In genomic region chr18:79796531-79797390, GRCh38 we compare ENCODE assay signal across 12 cellular contexts. TPM values are rescaled to one million over a fixed set of nuclear protein-coding genes. Genes with fewer than 3 reads are reported as not detected.
DNase-seq lines count a peak whose midpoint lies in the region; ATAC-seq and TF ChIP-seq lines count a peak whose summit lies in the region.
"Had no signal": no experiment of that assay in that cellular context is flagged by ENCODE, and none has a peak within 500 bp of the region (broad histone marks: within the 10 kb centered on the region; RNA-seq: fewer than 3 reads in every experiment).

No MANE protein-coding gene starts in this region.

- H3K4me1 Mint-ChIP-seq in activated T-cell treated with anti-CD3 and anti-CD28 coated beads, Interleukin-2, amount 50 U/mL, for 72 hours (ENCODE audit: low read depth), result peaks cover 27% of the 10 kb centered on the region

- peaks cover 0 to 65% (median 37%) of the 10 kb centered on the region in 7 donors for H3K27me3 ChIP-seq in spleen (replicated peaks in 1 of 7)
- H3K27me3 ChIP-seq in ascending aorta, result peaks cover 21% of the 10 kb centered on the region

- H3K27ac Mint-ChIP-seq in activated T-cell treated with anti-CD3 and anti-CD28 coated beads, Interleukin-2, amount 50 U/mL, for 72 hours, result no peak overlapping the region

- H3K4me3 Mint-ChIP-seq in activated T-cell treated with anti-CD3 and anti-CD28 coated beads, Interleukin-2, amount 50 U/mL, for 72 hours, result peak overlapping the region; percentile 36 to 73

- intact Hi-C loops in spleen (cut with DNase I; ENCODE audit: low total_unique reads) (no loop called here), ascending aorta (cut with DNase I) (no loop called here)

- DNase-seq in activated T-cell treated with anti-CD3 and anti-CD28 coated beads, Interleukin-2, amount 50 U/mL, for 72 hours, result no peak
- no peak for DNase-seq in activated T-cell treated with anti-CD3 and anti-CD28 coated beads, Interleukin-2, amount 50 U/mL, for 1 hour
- DNase-seq in NCI-H345 (lab: John Stamatoyannopoulos, UW) (peak; percentile 46), fibroblast of pulmonary artery (ENCODE audit: low read depth) (peak; percentile 65), spleen (peak; percentile 66), ascending aorta (ENCODE audit: low spot score in 2 of 2) (no peak), G401 (ENCODE audit: low spot score) (no peak), COLO829 (ENCODE audit: low spot score) (no peak)
- DNase-seq: esophagus squamous epithelium had no signal

- no peaks in the 10 kb centered on the region for H3K9me3 Mint-ChIP-seq in activated T-cell treated with anti-CD3 and anti-CD28 coated beads, Interleukin-2, amount 50 U/mL, for 72 hours

- peaks cover 2% of the 10 kb centered on the region in 2 donors for H3K36me3 Mint-ChIP-seq in activated T-cell treated with anti-CD3 and anti-CD28 coated beads, Interleukin-2, amount 50 U/mL, for 72 hours (ENCODE audit: insufficient read depth in 2 of 2)

- WGBS in spleen, 5 donors, result 48 to 65% (median 51%) methylated on average over 21 of the region's 21 CpGs

- no peak for ATAC-seq in activated T-cell treated with anti-CD3 and anti-CD28 coated beads, Interleukin-2, amount 50 U/mL, for 72 hours (replicated peaks in 1 of 2)
- ATAC-seq: left lobe of liver had no signal

- H3K4me1 ChIP-seq in spleen, result peaks cover 18 to 83% (median 41%) of the 10 kb centered on the region in 6 donors
- H3K4me1 ChIP-seq in ascending aorta, result peaks cover 0 to 3% of the 10 kb centered on the region in 2 donors

- no peaks in the 10 kb centered on the region for H3K9me3 ChIP-seq in spleen
- H3K9me3 ChIP-seq in ascending aorta, result no peaks in the 10 kb centered on the region
- H3K9me3 ChIP-seq: esophagus squamous epithelium had no signal

- TF ChIP-seq CTCF in fibroblast of pulmonary artery (IDR thresholded peaks at IDR 0.05; ENCODE audit: low read length, missing control alignments) (no peak), spleen (IDR thresholded peaks at IDR 0.05 in 8 of 11, conservative IDR thresholded peaks at IDR 0.05 in 3 of 11) (no peak), ascending aorta (IDR thresholded peaks at IDR 0.05) (no peak)

- H3K36me3 ChIP-seq in spleen (no peaks in the 10 kb centered on the region), ascending aorta (no peaks in the 10 kb centered on the region)
- H3K36me3 ChIP-seq: esophagus squamous epithelium had no signal

- H3K4me3 ChIP-seq in fibroblast of pulmonary artery (replicated peaks; ENCODE audit: low read depth, low read length) (peak overlapping the region; percentile 64), spleen (no peak overlapping the region), ascending aorta (no peak overlapping the region)
- H3K4me3 ChIP-seq: GM12878 had no signal

- in situ Hi-C loops in G401 (cut with HindIII; ENCODE audit: low sequenced_read_pairs), result no loop called here

- peaks cover 68% of the 10 kb centered on the region for H3K27me3 Mint-ChIP-seq in activated T-cell treated with anti-CD3 and anti-CD28 coated beads, Interleukin-2, amount 50 U/mL, for 72 hours (ENCODE audit: low read depth)

- no peak for TF ChIP-seq POLR2A in spleen (IDR thresholded peaks at IDR 0.05)

- H3K27ac ChIP-seq in spleen (no peak overlapping the region), ascending aorta (no peak overlapping the region)
- H3K27ac ChIP-seq: esophagus squamous epithelium had no signal

RNA-seq across cellular contexts. Expression of gene KCNG2, which starts 1.0 kb away (rescaled TPM):
- total RNA-seq in activated T-cell treated with anti-CD3 and anti-CD28 coated beads, Interleukin-2, amount 50 U/mL, for 72 hours, result not detected
- 1 to 10 TPM in 3 of 7 donors, under 1 TPM in 3, not detected in 1; 0.17 to 3.2 (median 1.1) TPM for total RNA-seq in spleen
- polyA plus RNA-seq in spleen, result under 1 TPM; 0.15 to 0.38 (median 0.22) TPM
- total RNA-seq in ascending aorta, result not detected
- 3.8 and 8.6 TPM in 2 replicates for total RNA-seq in G401 (2014; rRNA removed; shearing (Covaris generic))
- total RNA-seq: left lobe of liver, SK-MEL-5 had no signal

Comparison
In these comparisons a context has a peak if more than half of its experiments do, and no peak if none do; other contexts are left out.
1. DNase-seq: peak in NCI-H345 (single experiment), fibroblast of pulmonary artery (single experiment) and spleen (single experiment); none in activated T-cell treated with anti-CD3 and anti-CD28 coated beads, Interleukin-2, amount 50 U/mL, for 72 hours (0 of 2), activated T-cell treated with anti-CD3 and anti-CD28 coated beads, Interleukin-2, amount 50 U/mL, for 1 hour (single experiment), ascending aorta (0 of 2), G401 (single experiment) and COLO829 (single experiment).